Comparison of ENCODE assay signal across 8 cellular contexts in genomic region chr16:4767872-4768548, GRCh38. TPM values are rescaled to one million over a fixed set of nuclear protein-coding genes. Genes with fewer than 3 reads are reported as not detected.
DNase-seq lines count a peak whose midpoint lies in the region; ATAC-seq, FAIRE-seq and TF ChIP-seq lines count a peak whose summit lies in the region.

No MANE protein-coding gene starts in this region.

- intact Hi-C loops in mucosa of descending colon (cut with DNase I, micrococcal nuclease), result no loop called here

- no peaks in the 10 kb centered on the region for H3K9me3 ChIP-seq in mucosa of descending colon

- no peak for ATAC-seq in mucosa of descending colon

- peak overlapping the region; percentile 18 for H3K4me3 ChIP-seq in mucosa of descending colon

- FAIRE-seq in GM19239 (lab: Jason Lieb, UNC), result no peak

- peak; percentile 35 for DNase-seq in stimulated activated CD4-positive, alpha-beta T cell treated with anti-CD3 and anti-CD28 coated beads, Interleukin-15, amount 100 ng/mL, for 24 hours
- no peak for DNase-seq in stimulated activated CD4-positive, alpha-beta T cell treated with anti-CD3 and anti-CD28 coated beads, Interleukin-1b, Interleukin-23, amount 100 ng/mL, for 48 hours
- DNase-seq in NCI-H460 (ENCODE audit: extremely low read depth, low read depth) (peak; percentile 14), mucosa of descending colon (peak in 2 of 3 donors; percentile 38 to 51), GM10248 (ENCODE audit: extremely low spot score) (no peak), GM19239 (ENCODE audit: insufficient read length, low spot score) (no peak), NCI-H1048 (lab: John Stamatoyannopoulos, UW) (no peak)

- POLR2A ChIA-PET in GM10248 (lab: Yijun Ruan, JAX), result interaction anchor here (1.0 to 1.4 kb wide), 3 partner anchors 8 to 266 kb away, joined by 3 to 5 read pairs (median 5); partner anchors contain the start of genes DNAAF8 and NAGPA

- CTCF ChIA-PET in GM10248 (lab: Yijun Ruan, JAX), result interaction anchor here (1.0 to 1.8 kb wide), 6 partner anchors 9 to 150 kb away, joined by 3 to 5 read pairs (median 3); partner anchors contain the start of genes ANKS3, DNAAF8 and MGRN1

- H3K4me1 ChIP-seq in mucosa of descending colon (ENCODE audit: low read depth), result peaks cover 21% of the 10 kb centered on the region

- TF ChIP-seq CTCF in mucosa of descending colon (IDR thresholded peaks at IDR 0.05), result no peak
- no peak for TF ChIP-seq CTCF in GM10248 (IDR thresholded peaks at IDR 0.05; ENCODE audit: control extremely low read depth, extremely low read depth, low read depth, missing control alignments)

- no peaks in the 10 kb centered on the region for H3K36me3 ChIP-seq in mucosa of descending colon (ENCODE audit: low read depth)

- H3K27ac ChIP-seq in cingulate gyrus (ENCODE audit: low read depth, low read length), result peak overlapping the region; percentile 95

RNA-seq across cellular contexts. Expression of gene ZNF500, which starts 1.0 kb away (rescaled TPM):
- 6.2 and 7.0 TPM in 2 replicates for total RNA-seq in NCI-H460 (2014; rRNA removed; shearing (Covaris generic))
- polyA plus RNA-seq in NCI-H460 (2014; cell fraction: nucleus; rRNA removed), result 22.1 and 34.4 TPM in 2 replicates
- 10 to 100 TPM; 11.0 to 22.9 (median 18.8) TPM for total RNA-seq in mucosa of descending colon

RNA-seq across cellular contexts. Expression of gene SEPTIN12, which starts 20.1 kb away (rescaled TPM):
- total RNA-seq in NCI-H460 (2014; rRNA removed; shearing (Covaris generic)), result not detected in 2 replicates
- polyA plus RNA-seq in NCI-H460 (2014; cell fraction: nucleus; rRNA removed), result not detected in 2 replicates
- total RNA-seq in mucosa of descending colon, result 1 to 10 TPM in 1 of 3 donors, not detected in 2; 1.1 TPM

RNA-seq across cellular contexts. Expression of gene SMIM22, which starts 27.2 kb away (rescaled TPM):
- total RNA-seq in NCI-H460 (2014; rRNA removed; shearing (Covaris generic)), result not detected in 2 replicates
- polyA plus RNA-seq in NCI-H460 (2014; cell fraction: nucleus; rRNA removed), result not detected in 2 replicates
- total RNA-seq in mucosa of descending colon, result 100 to 1,000 TPM; 208 to 573 (median 395) TPM

RNA-seq across cellular contexts. Expression of gene DNAAF8, which starts 33.7 kb away (rescaled TPM):
- 0.15 and 0.26 TPM in 2 replicates for total RNA-seq in NCI-H460 (2014; rRNA removed; shearing (Covaris generic))
- 0.31 TPM in 1 of 2 replicates, not detected in the other for polyA plus RNA-seq in NCI-H460 (2014; cell fraction: nucleus; rRNA removed)
- total RNA-seq in mucosa of descending colon, result 1 to 10 TPM in 1 of 3 donors, under 1 TPM in 2; 0.22 to 1.8 (median 0.98) TPM

RNA-seq across cellular contexts. Expression of gene ANKS3, which starts 33.9 kb away (rescaled TPM):
- 8.2 and 13.8 TPM in 2 replicates for total RNA-seq in NCI-H460 (2014; rRNA removed; shearing (Covaris generic))
- polyA plus RNA-seq in NCI-H460 (2014; cell fraction: nucleus; rRNA removed), result 70.0 and 86.9 TPM in 2 replicates
- total RNA-seq in mucosa of descending colon, result 10 to 100 TPM; 18.2 to 32.3 (median 21.3) TPM

Comparison
In these comparisons a context has a peak if more than half of its experiments do, and no peak if none do; other contexts are left out.
1. DNase-seq: peak in stimulated activated CD4-positive, alpha-beta T cell treated with anti-CD3 and anti-CD28 coated beads, Interleukin-15, amount 100 ng/mL, for 24 hours (single experiment), NCI-H460 (single experiment) and mucosa of descending colon (2 of 3); none in stimulated activated CD4-positive, alpha-beta T cell treated with anti-CD3 and anti-CD28 coated beads, Interleukin-1b, Interleukin-23, amount 100 ng/mL, for 48 hours (single experiment), GM10248 (single experiment), GM19239 (single experiment) and NCI-H1048 (single experiment).
2. RNA of gene SMIM22, which starts 27.2 kb away (total RNA-seq): 208 to 573 TPM in mucosa of descending colon; not detected in NCI-H460; every median in the first group is over 100 times any median in the second.